19 cellular contexts compared by ENCODE assay signal in genomic region chr7:29434405-29434804, GRCh38.
"Had no signal": no experiment of that assay in that cellular context is flagged by ENCODE, and none has a peak within 500 bp of the region (broad histone marks: within the 10 kb centered on the region; RNA-seq: fewer than 3 reads in every experiment).

No MANE protein-coding gene starts in this region.

- H3K4me3 Mint-ChIP-seq: activated B cell treated with CpG ODN at 0.5 μM for 24 hours; activated CD4-positive, alpha-beta memory T cell treated with anti-CD3 and anti-CD28 coated beads, Interleukin-2, amount 10 ng/mL, durations not matched to agents 7 days and 5 days; activated CD8-positive, alpha-beta memory T cell treated with anti-CD3 and anti-CD28 coated beads, Interleukin-2, amount 10 ng/mL, durations not matched to agents 7 days and 5 days; activated naive CD4-positive, alpha-beta T cell treated with anti-CD3 and anti-CD28 coated beads for 36 hours; activated T-helper 17 cell treated with anti-CD3 and anti-CD28 coated beads, Interleukin-2, amount 50 U/mL, for 72 hours; stimulated activated naive CD8-positive, alpha-beta T cell treated with anti-CD3 and anti-CD28 coated beads, Interleukin-15, Interleukin-2, amounts not matched to agents 100 ng/mL and 50 ng/mL, for 24 hours had no signal

- H3K4me1 Mint-ChIP-seq: activated B cell treated with CpG ODN at 0.5 μM for 24 hours; activated T-helper 17 cell treated with anti-CD3 and anti-CD28 coated beads, Interleukin-2, amount 50 U/mL, for 72 hours had no signal

- H3K9me3 Mint-ChIP-seq: activated B cell treated with CpG ODN at 0.5 μM for 24 hours; activated CD4-positive, alpha-beta memory T cell treated with anti-CD3 and anti-CD28 coated beads, Interleukin-2, amount 10 ng/mL, durations not matched to agents 7 days and 5 days; activated naive CD4-positive, alpha-beta T cell treated with anti-CD3 and anti-CD28 coated beads for 36 hours; activated T-helper 17 cell treated with anti-CD3 and anti-CD28 coated beads, Interleukin-2, amount 50 U/mL, for 72 hours; stimulated activated naive CD8-positive, alpha-beta T cell treated with anti-CD3 and anti-CD28 coated beads, Interleukin-15, Interleukin-2, amounts not matched to agents 100 ng/mL and 50 ng/mL, for 24 hours had no signal

- H3K9me3 ChIP-seq: gastrocnemius medialis, tibial nerve had no signal

- DNase-seq: activated B cell treated with CpG ODN at 0.5 μM for 24 hours; activated CD4-positive, alpha-beta memory T cell treated with anti-CD3 and anti-CD28 coated beads, Interleukin-2, amount 10 ng/mL, durations not matched to agents 7 days and 5 days; activated CD4-positive, alpha-beta T cell treated with anti-CD3 and anti-CD28 coated beads for 48 hours; activated CD8-positive, alpha-beta memory T cell treated with anti-CD3 and anti-CD28 coated beads, Interleukin-2, amount 10 ng/mL, durations not matched to agents 7 days and 5 days; activated naive CD4-positive, alpha-beta T cell treated with anti-CD3 and anti-CD28 coated beads for 36 hours; brain microvascular endothelial cell; erythroblast; gastrocnemius medialis; head of caudate nucleus; occipital lobe; retina; stimulated activated CD4-positive, alpha-beta T cell treated with anti-CD3 and anti-CD28 coated beads, Interleukin-12 subunit alpha, Interleukin-12 subunit beta, amount 100 ng/mL, for 4 hours; stimulated activated CD4-positive, alpha-beta T cell treated with anti-CD3 and anti-CD28 coated beads, Interleukin-1b, Interleukin-23, amount 100 ng/mL, for 48 hours; T-helper 1 cell; T-helper 9 cell had no signal

- H3K27ac ChIP-seq: brain microvascular endothelial cell, coronary artery, gastrocnemius medialis, tibial nerve had no signal

- ATAC-seq: activated T-helper 17 cell treated with anti-CD3 and anti-CD28 coated beads, Interleukin-2, amount 50 U/mL, for 72 hours; gastrocnemius medialis had no signal

- H3K27me3 Mint-ChIP-seq: activated B cell treated with CpG ODN at 0.5 μM for 24 hours; activated CD4-positive, alpha-beta memory T cell treated with anti-CD3 and anti-CD28 coated beads, Interleukin-2, amount 10 ng/mL, durations not matched to agents 7 days and 5 days; activated CD8-positive, alpha-beta memory T cell treated with anti-CD3 and anti-CD28 coated beads, Interleukin-2, amount 10 ng/mL, durations not matched to agents 7 days and 5 days; activated T-helper 17 cell treated with anti-CD3 and anti-CD28 coated beads, Interleukin-2, amount 50 U/mL, for 72 hours; stimulated activated naive CD8-positive, alpha-beta T cell treated with anti-CD3 and anti-CD28 coated beads, Interleukin-15, Interleukin-2, amounts not matched to agents 100 ng/mL and 50 ng/mL, for 24 hours had no signal

- H3K4me1 ChIP-seq: gastrocnemius medialis, tibial nerve had no signal

- H3K27me3 ChIP-seq: brain microvascular endothelial cell, gastrocnemius medialis, tibial nerve had no signal

- H3K36me3 Mint-ChIP-seq: activated CD8-positive, alpha-beta memory T cell treated with anti-CD3 and anti-CD28 coated beads, Interleukin-2, amount 10 ng/mL, durations not matched to agents 7 days and 5 days had no signal

- H3K36me3 ChIP-seq: brain microvascular endothelial cell, gastrocnemius medialis, tibial nerve had no signal

- H3K4me3 ChIP-seq: coronary artery, gastrocnemius medialis, tibial nerve had no signal

- H3K27ac Mint-ChIP-seq: activated B cell treated with CpG ODN at 0.5 μM for 24 hours; activated CD4-positive, alpha-beta memory T cell treated with anti-CD3 and anti-CD28 coated beads, Interleukin-2, amount 10 ng/mL, durations not matched to agents 7 days and 5 days; activated naive CD4-positive, alpha-beta T cell treated with anti-CD3 and anti-CD28 coated beads for 36 hours; activated T-helper 17 cell treated with anti-CD3 and anti-CD28 coated beads, Interleukin-2, amount 50 U/mL, for 72 hours; stimulated activated naive CD8-positive, alpha-beta T cell treated with anti-CD3 and anti-CD28 coated beads, Interleukin-15, Interleukin-2, amounts not matched to agents 100 ng/mL and 50 ng/mL, for 24 hours had no signal
